ENCODE assay signal across 8 cellular contexts in genomic region chr20:9617062-9617461, GRCh38.
DNase-seq lines count a peak whose midpoint lies in the region; ATAC-seq and TF ChIP-seq lines count a peak whose summit lies in the region.

No MANE protein-coding gene starts in this region.

- H3K4me1 ChIP-seq in CD4-positive, CD25-positive, alpha-beta regulatory T cell (ENCODE audit: control insufficient read depth, insufficient read depth, low read length, poor library complexity, severe bottlenecking): no peaks in the 10 kb centered on the region
- no peaks in the 10 kb centered on the region for H3K4me1 ChIP-seq in SJCRH30
- no peaks in the 10 kb centered on the region for H3K4me1 ChIP-seq in heart right ventricle

- intact Hi-C loops in heart right ventricle (cut with DNase I): loop anchor here in 8 of 10 donors (2.0 to 10.0 kb wide), 9 partner anchors 288 to 1930 kb away; no protein-coding TSS in a partner anchor

- no peak overlapping the region for H3K4me3 ChIP-seq in CD4-positive, CD25-positive, alpha-beta regulatory T cell (ENCODE audit: low read depth, low read length)
- H3K4me3 ChIP-seq in SJCRH30: no peak overlapping the region
- H3K4me3 ChIP-seq in heart right ventricle: no peak overlapping the region

- no peak for ATAC-seq in CD4-positive, CD25-positive, alpha-beta regulatory T cell (ENCODE audit: low read depth in 2 of 2)
- ATAC-seq in GM21619 (IDR thresholded peaks at IDR 0.05; ENCODE audit: unreplicated experiment): peak; percentile 40
- ATAC-seq in heart right ventricle: peak in 6 of 8 donors; percentile 51 to 71 (median 64)

- DNase-seq in CD4-positive, CD25-positive, alpha-beta regulatory T cell: peak; percentile 9 to 62 (median 23)
- peak; percentile 42 for DNase-seq in NCI-H1092 (lab: John Stamatoyannopoulos, UW)
- DNase-seq in SJCRH30: peak; percentile 24 to 73
- peak; percentile 34 for DNase-seq in activated naive CD4-positive, alpha-beta T cell treated with anti-CD3 and anti-CD28 coated beads, Interleukin-2, amount 50 U/mL, for 16 hours
- DNase-seq in heart right ventricle: peak; percentile 24 to 27
- DNase-seq in renal cortical epithelial cell (ENCODE audit: low read depth): peak; percentile 47
- no peak for DNase-seq in GM19238 (ENCODE audit: insufficient read length, low spot score)

- peak; percentile 51 to 91 (median 89) for TF ChIP-seq CTCF in heart right ventricle (IDR thresholded peaks at IDR 0.05)

- no peaks in the 10 kb centered on the region for H3K27me3 ChIP-seq in CD4-positive, CD25-positive, alpha-beta regulatory T cell (ENCODE audit: control insufficient read depth, insufficient read depth, low read length)
- H3K27me3 ChIP-seq in SJCRH30: no peaks in the 10 kb centered on the region
- peaks cover 0 to 30% (median 7%) of the 10 kb centered on the region in 7 donors for H3K27me3 ChIP-seq in heart right ventricle

- no peaks in the 10 kb centered on the region for H3K27me3 Mint-ChIP-seq in CD4-positive, CD25-positive, alpha-beta regulatory T cell

- no peaks in the 10 kb centered on the region for H3K36me3 Mint-ChIP-seq in CD4-positive, CD25-positive, alpha-beta regulatory T cell

- H3K9me3 ChIP-seq in CD4-positive, CD25-positive, alpha-beta regulatory T cell (ENCODE audit: control insufficient read depth in 2 of 2, low read length in 2 of 2): no peaks in the 10 kb centered on the region
- H3K9me3 ChIP-seq in SJCRH30 (replicated peaks): no peaks in the 10 kb centered on the region
- no peaks in the 10 kb centered on the region for H3K9me3 ChIP-seq in heart right ventricle

- no peaks in the 10 kb centered on the region for H3K9me3 Mint-ChIP-seq in CD4-positive, CD25-positive, alpha-beta regulatory T cell

- H3K27ac ChIP-seq in CD4-positive, CD25-positive, alpha-beta regulatory T cell (ENCODE audit: insufficient read depth, low read length, poor library complexity, severe bottlenecking): no peak overlapping the region
- H3K27ac ChIP-seq in SJCRH30: no peak overlapping the region
- no peak overlapping the region for H3K27ac ChIP-seq in heart right ventricle

- WGBS in heart right ventricle, 2 donors: 1 to 2% methylated on average over 9 of the region's 9 CpGs

- H3K36me3 ChIP-seq in CD4-positive, CD25-positive, alpha-beta regulatory T cell (ENCODE audit: control insufficient read depth, insufficient read depth, low read length): no peaks in the 10 kb centered on the region
- H3K36me3 ChIP-seq in SJCRH30 (no peaks in the 10 kb centered on the region), heart right ventricle (no peaks in the 10 kb centered on the region)

- no peak overlapping the region for H3K27ac Mint-ChIP-seq in CD4-positive, CD25-positive, alpha-beta regulatory T cell

- no peak overlapping the region for H3K4me3 Mint-ChIP-seq in CD4-positive, CD25-positive, alpha-beta regulatory T cell

- H3K4me1 Mint-ChIP-seq in CD4-positive, CD25-positive, alpha-beta regulatory T cell: no peaks in the 10 kb centered on the region

Comparison
In these comparisons a context has a peak if more than half of its experiments do, and no peak if none do; other contexts are left out.
1. ATAC-seq: peak in GM21619 (single experiment) and heart right ventricle (6 of 8); none in CD4-positive, CD25-positive, alpha-beta regulatory T cell (0 of 2).